ENCODE assay signal across 17 cellular contexts in genomic region chr2:26169226-26169625, GRCh38.
"Had no signal": no experiment of that assay in that cellular context is flagged by ENCODE, and none has a peak within 500 bp of the region (broad histone marks: within the 10 kb centered on the region; RNA-seq: fewer than 3 reads in every experiment).

No MANE protein-coding gene starts in this region.

- H3K27ac Mint-ChIP-seq: activated CD4-positive, alpha-beta T cell treated with anti-CD3 and anti-CD28 coated beads for 36 hours; activated CD8-positive, alpha-beta T cell treated with anti-CD3 and anti-CD28 coated beads, Interleukin-2, amount 10 ng/mL, durations not matched to agents 7 days and 5 days; activated naive CD4-positive, alpha-beta T cell treated with anti-CD3 and anti-CD28 coated beads, Interleukin-2, amount 10 ng/mL, durations not matched to agents 7 days and 5 days; activated naive CD8-positive, alpha-beta T cell treated with anti-CD3 and anti-CD28 coated beads, Interleukin-2, amount 10 ng/mL, durations not matched to agents 7 days and 5 days; activated T-cell treated with anti-CD3 and anti-CD28 coated beads, Interleukin-2, amount 50 U/mL, for 24 hours; mesothelial cell of epicardium; naive B cell had no signal

- H3K36me3 Mint-ChIP-seq: mesothelial cell of epicardium had no signal

- ATAC-seq: activated CD4-positive, alpha-beta T cell treated with anti-CD3 and anti-CD28 coated beads for 36 hours; activated CD8-positive, alpha-beta T cell treated with anti-CD3 and anti-CD28 coated beads, Interleukin-2, amount 10 ng/mL, durations not matched to agents 7 days and 5 days; esophagus mucosa; foreskin keratinocyte; heart right ventricle; left ventricle myocardium superior had no signal

- DNase-seq: activated CD4-positive, alpha-beta T cell treated with anti-CD3 and anti-CD28 coated beads for 36 hours; activated CD4-positive, CD25-positive, alpha-beta regulatory T cell; activated CD8-positive, alpha-beta T cell treated with anti-CD3 and anti-CD28 coated beads, Interleukin-2, amount 10 ng/mL, durations not matched to agents 7 days and 5 days; activated gamma-delta T cell; activated naive CD4-positive, alpha-beta T cell treated with anti-CD3 and anti-CD28 coated beads, Interleukin-2, amount 10 ng/mL, durations not matched to agents 7 days and 5 days; activated naive CD8-positive, alpha-beta T cell treated with anti-CD3 and anti-CD28 coated beads, Interleukin-2, amount 10 ng/mL, durations not matched to agents 7 days and 5 days; activated T-cell treated with anti-CD3 and anti-CD28 coated beads, Interleukin-2, amount 50 U/mL, for 24 hours; brain microvascular endothelial cell; caudate nucleus; foreskin keratinocyte; heart right ventricle; left ventricle myocardium superior; naive B cell; nucleus accumbens; stimulated activated naive CD4-positive, alpha-beta T cell had no signal

- H3K9me3 Mint-ChIP-seq: activated naive CD4-positive, alpha-beta T cell treated with anti-CD3 and anti-CD28 coated beads, Interleukin-2, amount 10 ng/mL, durations not matched to agents 7 days and 5 days; activated naive CD8-positive, alpha-beta T cell treated with anti-CD3 and anti-CD28 coated beads, Interleukin-2, amount 10 ng/mL, durations not matched to agents 7 days and 5 days; activated T-cell treated with anti-CD3 and anti-CD28 coated beads, Interleukin-2, amount 50 U/mL, for 24 hours; mesothelial cell of epicardium had no signal

- H3K4me3 Mint-ChIP-seq: activated CD4-positive, alpha-beta T cell treated with anti-CD3 and anti-CD28 coated beads for 36 hours; activated CD8-positive, alpha-beta T cell treated with anti-CD3 and anti-CD28 coated beads, Interleukin-2, amount 10 ng/mL, durations not matched to agents 7 days and 5 days; activated naive CD4-positive, alpha-beta T cell treated with anti-CD3 and anti-CD28 coated beads, Interleukin-2, amount 10 ng/mL, durations not matched to agents 7 days and 5 days; activated naive CD8-positive, alpha-beta T cell treated with anti-CD3 and anti-CD28 coated beads, Interleukin-2, amount 10 ng/mL, durations not matched to agents 7 days and 5 days; activated T-cell treated with anti-CD3 and anti-CD28 coated beads, Interleukin-2, amount 50 U/mL, for 24 hours; mesothelial cell of epicardium had no signal
